8 cellular contexts compared by ENCODE assay signal in the genomic region with DNA sequence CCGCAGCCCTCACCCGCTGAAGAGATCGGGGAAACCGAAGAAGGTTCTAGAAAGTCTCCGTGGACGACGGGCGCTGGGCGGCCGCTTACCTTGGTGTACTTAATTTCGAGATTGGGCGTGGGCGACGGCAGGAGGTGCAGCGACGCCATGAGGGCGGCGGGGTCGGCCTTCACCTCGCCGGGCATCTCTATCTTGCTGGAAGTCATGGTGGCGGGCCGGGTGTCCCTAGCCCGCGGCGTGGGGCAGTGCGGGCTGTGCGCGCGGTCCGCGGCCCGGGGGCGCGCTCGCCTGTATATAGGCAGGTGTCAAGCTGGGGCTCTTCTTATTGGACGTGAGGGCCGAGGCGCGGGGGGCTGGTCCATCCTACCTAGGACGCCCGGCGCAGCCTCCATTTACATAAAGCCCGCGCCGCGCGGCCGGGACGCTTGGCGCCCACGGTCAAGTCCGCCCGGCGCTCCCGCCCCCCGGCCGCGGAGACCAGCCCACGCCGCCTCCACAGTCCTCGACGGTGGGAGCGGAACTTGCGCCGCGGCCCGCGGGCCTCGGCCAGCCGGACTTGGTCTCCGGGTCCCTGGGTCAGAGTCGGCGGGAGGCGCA. TPM values are rescaled to one million over a fixed set of nuclear protein-coding genes. Genes with fewer than 3 reads are reported as not detected.
A peak's percentile ranks its signal among the peaks of the same experiment; 100 is the strongest.
DNase-seq lines count a peak whose midpoint lies in the region; ATAC-seq, FAIRE-seq and TF ChIP-seq lines count a peak whose summit lies in the region.

A gene (minus strand): TSS at position 267 of the 597 bp plus-strand sequence. CDS start 61 bp downstream, at position 206.

- no peaks in the 10 kb centered on the region for H3K36me3 ChIP-seq in bronchial epithelial cell (ENCODE audit: control insufficient read depth, insufficient read depth, low read length)
- H3K36me3 ChIP-seq in left lung, result no peaks in the 10 kb centered on the region

- FAIRE-seq in bronchial epithelial cell (lab: Jason Lieb, UNC), result no peak

- TF ChIP-seq CTCF in bronchial epithelial cell (IDR thresholded peaks at IDR 0.05; ENCODE audit: insufficient read depth, low read length, severe bottlenecking) (no peak), left lung (IDR thresholded peaks at IDR 0.05) (no peak)

- peak within 1 kb of the TSS; percentile 35 for H3K4me3 ChIP-seq in bronchial epithelial cell (ENCODE audit: low read depth, low read length)
- peak within 1 kb of the TSS; percentile 33 to 50 for H3K4me3 ChIP-seq in left lung

- no peaks in the 10 kb centered on the region for H3K9me3 ChIP-seq in left lung

- peaks cover 16% of the 10 kb centered on the region for H3K27me3 ChIP-seq in bronchial epithelial cell (ENCODE audit: control insufficient read depth, insufficient read depth, low read length)
- H3K27me3 ChIP-seq in left lung, result peaks cover 57 to 95% of the 10 kb centered on the region in 2 donors

- no peak within 1 kb of the TSS for H3K27ac Mint-ChIP-seq in activated CD4-positive, alpha-beta T cell treated with anti-CD3 and anti-CD28 coated beads for 36 hours
- no peak within 1 kb of the TSS for H3K27ac Mint-ChIP-seq in stimulated activated effector memory CD8-positive, alpha-beta T cell treated with anti-CD3 and anti-CD28 coated beads, Interleukin-12 subunit alpha, Interleukin-12 subunit beta, amount 100 ng/mL, for 72 hours

- CTCF ChIA-PET in activated CD4-positive, alpha-beta T cell treated with anti-CD3 and anti-CD28 coated beads for 36 hours (lab: Charles Lee), result interaction anchor here (0.6 to 7.4 kb wide), 4 partner anchors 10 to 200 kb away, joined by 3 to 107 read pairs (median 6); no protein-coding TSS in a partner anchor

- POLR2A ChIA-PET in activated CD4-positive, alpha-beta T cell treated with anti-CD3 and anti-CD28 coated beads for 36 hours (lab: Charles Lee), result no interaction called here

- no peak for ATAC-seq in activated CD4-positive, alpha-beta T cell treated with anti-CD3 and anti-CD28 coated beads for 36 hours
- ATAC-seq in left lung (peak; percentile 56), HG02938 (IDR thresholded peaks at IDR 0.05; ENCODE audit: unreplicated experiment) (no peak), HG03025 (IDR thresholded peaks at IDR 0.05; ENCODE audit: low FRiP score, unreplicated experiment) (no peak), HG02763 (IDR thresholded peaks at IDR 0.05; ENCODE audit: unreplicated experiment) (no peak)
- no peak for ATAC-seq in stimulated activated effector memory CD8-positive, alpha-beta T cell treated with anti-CD3 and anti-CD28 coated beads, Interleukin-12 subunit alpha, Interleukin-12 subunit beta, amount 100 ng/mL, for 72 hours

- H3K9me3 Mint-ChIP-seq in activated CD4-positive, alpha-beta T cell treated with anti-CD3 and anti-CD28 coated beads for 36 hours (ENCODE audit: low read depth), result no peaks in the 10 kb centered on the region
- no peaks in the 10 kb centered on the region for H3K9me3 Mint-ChIP-seq in stimulated activated effector memory CD8-positive, alpha-beta T cell treated with anti-CD3 and anti-CD28 coated beads, Interleukin-12 subunit alpha, Interleukin-12 subunit beta, amount 100 ng/mL, for 72 hours

- peaks cover 9 to 20% of the 10 kb centered on the region in 2 donors for H3K4me1 ChIP-seq in left lung

- intact Hi-C loops in activated CD4-positive, alpha-beta T cell treated with anti-CD3 and anti-CD28 coated beads for 36 hours (cut with DNase I, micrococcal nuclease), result loop anchor here (2.0 to 10.0 kb wide), 3 partner anchors 199 to 503 kb away; no protein-coding TSS in a partner anchor
- intact Hi-C loops in left lung (cut with DNase I), result loop anchor here in 1 of 2 donors (10.0 kb wide), 1 partner anchor 201 kb away; no protein-coding TSS in a partner anchor

- peaks cover 3% of the 10 kb centered on the region for H3K4me1 Mint-ChIP-seq in activated CD4-positive, alpha-beta T cell treated with anti-CD3 and anti-CD28 coated beads for 36 hours
- H3K4me1 Mint-ChIP-seq in stimulated activated effector memory CD8-positive, alpha-beta T cell treated with anti-CD3 and anti-CD28 coated beads, Interleukin-12 subunit alpha, Interleukin-12 subunit beta, amount 100 ng/mL, for 72 hours, result peaks cover 6% of the 10 kb centered on the region

- peak within 1 kb of the TSS; percentile 21 for H3K4me3 Mint-ChIP-seq in activated CD4-positive, alpha-beta T cell treated with anti-CD3 and anti-CD28 coated beads for 36 hours
- peak within 1 kb of the TSS; percentile 46 for H3K4me3 Mint-ChIP-seq in stimulated activated effector memory CD8-positive, alpha-beta T cell treated with anti-CD3 and anti-CD28 coated beads, Interleukin-12 subunit alpha, Interleukin-12 subunit beta, amount 100 ng/mL, for 72 hours

- peak; percentile 41 for DNase-seq in activated CD4-positive, alpha-beta T cell treated with anti-CD3 and anti-CD28 coated beads for 36 hours
- no peak for DNase-seq in activated CD4-positive, alpha-beta T cell treated with anti-CD3 and anti-CD28 coated beads for 1 hour
- no peak for DNase-seq in bronchial epithelial cell (ENCODE audit: low read depth)
- peak in 1 of 2 donors; percentile 89 for DNase-seq in left lung
- no peak for DNase-seq in stimulated activated effector memory CD8-positive, alpha-beta T cell treated with anti-CD3 and anti-CD28 coated beads, Interleukin-12 subunit alpha, Interleukin-12 subunit beta, amount 100 ng/mL, for 72 hours (ENCODE audit: low spot score in 2 of 2)

- H3K36me3 Mint-ChIP-seq in activated CD4-positive, alpha-beta T cell treated with anti-CD3 and anti-CD28 coated beads for 36 hours (ENCODE audit: low read depth), result no peaks in the 10 kb centered on the region
- H3K36me3 Mint-ChIP-seq in stimulated activated effector memory CD8-positive, alpha-beta T cell treated with anti-CD3 and anti-CD28 coated beads, Interleukin-12 subunit alpha, Interleukin-12 subunit beta, amount 100 ng/mL, for 72 hours, result no peaks in the 10 kb centered on the region

- H3K27me3 Mint-ChIP-seq in activated CD4-positive, alpha-beta T cell treated with anti-CD3 and anti-CD28 coated beads for 36 hours, result peaks cover 42% of the 10 kb centered on the region

- H3K27ac ChIP-seq in left lung, result no peak within 1 kb of the TSS

RNA-seq across cellular contexts. Expression of the gene that starts here (rescaled TPM):
- not detected for total RNA-seq in activated CD4-positive, alpha-beta T cell treated with anti-CD3 and anti-CD28 coated beads for 36 hours
- 0.79 and 1.9 TPM in 2 replicates for total RNA-seq in bronchial epithelial cell
- total RNA-seq in left lung, result 10 to 100 TPM in 1 of 2 donors, 1 to 10 TPM in 1; 3.7 to 26.6 TPM

Comparison
In these comparisons a context has a peak if more than half of its experiments do, and no peak if none do; other contexts are left out.
1. Peak in DNase-seq in activated CD4-positive, alpha-beta T cell treated with anti-CD3 and anti-CD28 coated beads for 36 hours; RNA of the gene not detected or under 1 TPM.